In the genomic region with DNA sequence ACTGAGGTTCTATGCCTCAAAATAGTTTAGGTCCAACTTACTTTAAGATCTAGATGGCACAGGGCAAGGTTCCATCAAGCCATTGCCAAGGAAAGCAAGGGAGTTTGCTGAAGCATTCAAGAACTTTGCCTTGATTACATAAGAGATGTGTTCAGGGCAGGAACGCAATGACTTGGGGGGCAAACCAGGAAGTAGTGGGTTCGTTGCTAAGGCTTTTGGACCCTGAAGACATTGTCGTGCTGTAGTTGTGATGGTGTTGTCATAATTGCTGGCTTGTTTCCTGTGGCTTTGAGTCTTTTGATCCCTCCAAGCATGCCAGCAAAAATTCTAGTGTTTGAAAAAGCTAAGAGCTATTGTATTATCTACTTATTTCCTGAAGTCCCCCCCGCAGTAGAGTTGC, we compare ENCODE assay signal across 10 cellular contexts.
"Had no signal": no experiment of that assay in that cellular context is flagged by ENCODE, and none has a peak within 500 bp of the region (broad histone marks: within the 10 kb centered on the region; RNA-seq: fewer than 3 reads in every experiment).

No MANE protein-coding gene starts in this region.

- DNase-seq: activated CD4-positive, alpha-beta T cell treated with anti-CD3 and anti-CD28 coated beads, Interleukin-2, amount 50 U/mL, for 48 hours; activated gamma-delta T cell; cerebellar nuclear complex; effector CD4-positive, alpha-beta T cell; esophagus squamous epithelium; nephron progenitor cell; stimulated activated CD4-positive, alpha-beta T cell treated with anti-CD3 and anti-CD28 coated beads, Interleukin-2, amount 100 ng/mL, for 24 hours; stimulated activated naive CD8-positive, alpha-beta T cell treated with anti-CD3 and anti-CD28 coated beads, Interleukin-15, Interleukin-2, amounts not matched to agents 100 U/mL and 50 U/mL, for 24 hours; substantia nigra; tibial artery had no signal
